1 cellular context compared by ENCODE assay signal in genomic region chr15:39627456-39628130, GRCh38.
TF ChIP-seq lines count a peak whose summit lies in the region.

No MANE protein-coding gene starts in this region.

TF ChIP-seq in GM23338, 12 proteins besides CTCF, POLR2A, EP300 and RAD21 (continued from another document):
- TF ChIP-seq ZNF462 (CRISPR knock-in tag; IDR thresholded peaks at IDR 0.05) (no peak), CREB1 (CRISPR knock-in tag; IDR thresholded peaks at IDR 0.05; ENCODE audit: low read depth) (no peak), EZH2 (IDR thresholded peaks at IDR 0.05; ENCODE audit: low read depth, unreplicated experiment) (no peak), EZH2phosphoT487 (IDR thresholded peaks at IDR 0.05; ENCODE audit: unreplicated experiment) (no peak), JUNB (IDR thresholded peaks at IDR 0.05; ENCODE audit: unreplicated experiment) (no peak), ZNF114 (CRISPR knock-in tag; IDR thresholded peaks at IDR 0.05) (no peak), REST (IDR thresholded peaks at IDR 0.05; ENCODE audit: unreplicated experiment) (no peak), ETS1 (IDR thresholded peaks at IDR 0.05) (no peak), ZNF331 (CRISPR knock-in tag; IDR thresholded peaks at IDR 0.05; ENCODE audit: low read depth) (no peak)
TF ChIP-seq in GM23338: peak in this region for 0.
